2 cellular contexts compared by ENCODE assay signal in the genomic region with DNA sequence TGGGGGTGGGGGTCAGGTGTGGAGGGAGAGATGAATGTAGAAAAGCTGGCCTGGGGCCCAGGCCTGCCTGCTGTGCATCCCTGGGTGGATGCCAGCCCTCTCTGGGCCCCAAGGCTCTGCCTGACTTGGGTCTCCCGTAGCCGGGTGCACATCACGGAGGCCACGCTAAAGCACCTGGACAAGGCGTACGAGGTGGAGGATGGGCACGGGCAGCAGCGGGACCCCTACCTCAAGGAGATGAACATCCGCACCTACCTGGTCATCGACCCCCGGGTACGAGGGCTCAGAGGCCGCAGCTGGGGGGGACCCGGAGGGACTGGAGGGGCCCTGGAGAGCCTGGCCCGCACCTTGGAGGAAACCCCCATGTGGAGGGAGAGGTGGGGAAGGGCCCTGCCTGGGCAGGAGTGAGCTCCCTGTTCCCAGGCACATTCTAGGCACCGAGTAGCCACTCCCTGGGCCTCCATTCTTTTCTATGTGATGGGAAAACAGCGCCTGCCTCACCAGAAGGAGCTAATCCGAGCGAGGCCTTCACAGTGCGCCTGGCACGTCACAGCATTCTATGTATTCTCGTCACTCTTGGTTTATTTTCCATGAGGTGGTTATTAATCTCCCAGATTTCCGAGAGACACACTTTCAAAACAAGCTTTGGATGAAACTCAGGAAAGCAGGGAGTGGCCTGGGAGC.
TF ChIP-seq lines count a peak whose summit lies in the region.

No MANE protein-coding gene starts in this region.

TF ChIP-seq in SK-N-SH, 30 proteins besides CTCF, POLR2A, EP300 and RAD21:
- TF ChIP-seq, protein P1, sequence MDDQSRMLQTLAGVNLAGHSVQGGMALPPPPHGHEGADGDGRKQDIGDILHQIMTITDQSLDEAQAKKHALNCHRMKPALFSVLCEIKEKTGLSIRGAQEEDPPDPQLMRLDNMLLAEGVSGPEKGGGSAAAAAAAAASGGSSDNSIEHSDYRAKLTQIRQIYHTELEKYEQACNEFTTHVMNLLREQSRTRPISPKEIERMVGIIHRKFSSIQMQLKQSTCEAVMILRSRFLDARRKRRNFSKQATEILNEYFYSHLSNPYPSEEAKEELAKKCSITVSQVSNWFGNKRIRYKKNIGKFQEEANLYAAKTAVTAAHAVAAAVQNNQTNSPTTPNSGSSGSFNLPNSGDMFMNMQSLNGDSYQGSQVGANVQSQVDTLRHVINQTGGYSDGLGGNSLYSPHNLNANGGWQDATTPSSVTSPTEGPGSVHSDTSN (IDR thresholded peaks at IDR 0.05): no peak
- no peak for TF ChIP-seq GABPA (IDR thresholded peaks at IDR 0.05; ENCODE audit: low read depth)
- no peak for TF ChIP-seq RCOR1 (IDR thresholded peaks at IDR 0.05; ENCODE audit: low read length)

TF ChIP-seq in SK-N-SH treated with all-trans-retinoic acid at 6 μM for 48 hours, 23 proteins besides CTCF, POLR2A, EP300 and RAD21 (continued from another document):
- TF ChIP-seq GLIS3 (CRISPR knock-in tag; IDR thresholded peaks at IDR 0.05) (no peak), TCF4 (CRISPR knock-in tag; IDR thresholded peaks at IDR 0.05; ENCODE audit: borderline replicate concordance) (no peak), RARB (CRISPR knock-in tag; IDR thresholded peaks at IDR 0.05) (no peak), ZNF70 (CRISPR knock-in tag; IDR thresholded peaks at IDR 0.05) (no peak), ESRRG (CRISPR knock-in tag; IDR thresholded peaks at IDR 0.05) (no peak), CREB5 (CRISPR knock-in tag; IDR thresholded peaks at IDR 0.05; ENCODE audit: low read depth) (no peak), ZC3H10 (CRISPR knock-in tag; IDR thresholded peaks at IDR 0.05) (no peak), OSR1 (CRISPR knock-in tag; IDR thresholded peaks at IDR 0.05) (no peak), ZFP3 (CRISPR knock-in tag; IDR thresholded peaks at IDR 0.05) (no peak), ZNF8 (CRISPR knock-in tag; IDR thresholded peaks at IDR 0.05) (no peak)
- TF ChIP-seq, protein P2, sequence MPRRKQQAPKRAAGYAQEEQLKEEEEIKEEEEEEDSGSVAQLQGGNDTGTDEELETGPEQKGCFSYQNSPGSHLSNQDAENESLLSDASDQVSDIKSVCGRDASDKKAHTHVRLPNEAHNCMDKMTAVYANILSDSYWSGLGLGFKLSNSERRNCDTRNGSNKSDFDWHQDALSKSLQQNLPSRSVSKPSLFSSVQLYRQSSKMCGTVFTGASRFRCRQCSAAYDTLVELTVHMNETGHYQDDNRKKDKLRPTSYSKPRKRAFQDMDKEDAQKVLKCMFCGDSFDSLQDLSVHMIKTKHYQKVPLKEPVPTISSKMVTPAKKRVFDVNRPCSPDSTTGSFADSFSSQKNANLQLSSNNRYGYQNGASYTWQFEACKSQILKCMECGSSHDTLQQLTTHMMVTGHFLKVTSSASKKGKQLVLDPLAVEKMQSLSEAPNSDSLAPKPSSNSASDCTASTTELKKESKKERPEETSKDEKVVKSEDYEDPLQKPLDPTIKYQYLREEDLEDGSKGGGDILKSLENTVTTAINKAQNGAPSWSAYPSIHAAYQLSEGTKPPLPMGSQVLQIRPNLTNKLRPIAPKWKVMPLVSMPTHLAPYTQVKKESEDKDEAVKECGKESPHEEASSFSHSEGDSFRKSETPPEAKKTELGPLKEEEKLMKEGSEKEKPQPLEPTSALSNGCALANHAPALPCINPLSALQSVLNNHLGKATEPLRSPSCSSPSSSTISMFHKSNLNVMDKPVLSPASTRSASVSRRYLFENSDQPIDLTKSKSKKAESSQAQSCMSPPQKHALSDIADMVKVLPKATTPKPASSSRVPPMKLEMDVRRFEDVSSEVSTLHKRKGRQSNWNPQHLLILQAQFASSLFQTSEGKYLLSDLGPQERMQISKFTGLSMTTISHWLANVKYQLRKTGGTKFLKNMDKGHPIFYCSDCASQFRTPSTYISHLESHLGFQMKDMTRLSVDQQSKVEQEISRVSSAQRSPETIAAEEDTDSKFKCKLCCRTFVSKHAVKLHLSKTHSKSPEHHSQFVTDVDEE (CRISPR knock-in tag; IDR thresholded peaks at IDR 0.05): no peak
- TF ChIP-seq, protein P3, sequence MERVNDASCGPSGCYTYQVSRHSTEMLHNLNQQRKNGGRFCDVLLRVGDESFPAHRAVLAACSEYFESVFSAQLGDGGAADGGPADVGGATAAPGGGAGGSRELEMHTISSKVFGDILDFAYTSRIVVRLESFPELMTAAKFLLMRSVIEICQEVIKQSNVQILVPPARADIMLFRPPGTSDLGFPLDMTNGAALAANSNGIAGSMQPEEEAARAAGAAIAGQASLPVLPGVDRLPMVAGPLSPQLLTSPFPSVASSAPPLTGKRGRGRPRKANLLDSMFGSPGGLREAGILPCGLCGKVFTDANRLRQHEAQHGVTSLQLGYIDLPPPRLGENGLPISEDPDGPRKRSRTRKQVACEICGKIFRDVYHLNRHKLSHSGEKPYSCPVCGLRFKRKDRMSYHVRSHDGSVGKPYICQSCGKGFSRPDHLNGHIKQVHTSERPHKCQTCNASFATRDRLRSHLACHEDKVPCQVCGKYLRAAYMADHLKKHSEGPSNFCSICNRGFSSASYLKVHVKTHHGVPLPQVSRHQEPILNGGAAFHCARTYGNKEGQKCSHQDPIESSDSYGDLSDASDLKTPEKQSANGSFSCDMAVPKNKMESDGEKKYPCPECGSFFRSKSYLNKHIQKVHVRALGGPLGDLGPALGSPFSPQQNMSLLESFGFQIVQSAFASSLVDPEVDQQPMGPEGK (CRISPR knock-in tag; IDR thresholded peaks at IDR 0.05; ENCODE audit: borderline replicate concordance): no peak
